8 cellular contexts compared by ENCODE assay signal in genomic region chr15:44736261-44736765, GRCh38. TPM values are rescaled to one million over a fixed set of nuclear protein-coding genes. Genes with fewer than 3 reads are reported as not detected.
A peak's percentile ranks its signal among the peaks of the same experiment; 100 is the strongest.
DNase-seq lines count a peak whose midpoint lies in the region; ATAC-seq and TF ChIP-seq lines count a peak whose summit lies in the region.

A gene with protein sequence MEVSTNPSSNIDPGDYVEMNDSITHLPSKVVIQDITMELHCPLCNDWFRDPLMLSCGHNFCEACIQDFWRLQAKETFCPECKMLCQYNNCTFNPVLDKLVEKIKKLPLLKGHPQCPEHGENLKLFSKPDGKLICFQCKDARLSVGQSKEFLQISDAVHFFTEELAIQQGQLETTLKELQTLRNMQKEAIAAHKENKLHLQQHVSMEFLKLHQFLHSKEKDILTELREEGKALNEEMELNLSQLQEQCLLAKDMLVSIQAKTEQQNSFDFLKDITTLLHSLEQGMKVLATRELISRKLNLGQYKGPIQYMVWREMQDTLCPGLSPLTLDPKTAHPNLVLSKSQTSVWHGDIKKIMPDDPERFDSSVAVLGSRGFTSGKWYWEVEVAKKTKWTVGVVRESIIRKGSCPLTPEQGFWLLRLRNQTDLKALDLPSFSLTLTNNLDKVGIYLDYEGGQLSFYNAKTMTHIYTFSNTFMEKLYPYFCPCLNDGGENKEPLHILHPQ (plus strand): TSS chr15:44736528. CDS start chr15:44736705, 177 bp downstream.

- no peak for TF ChIP-seq POLR2A in spleen (IDR thresholded peaks at IDR 0.05)

- H3K27ac ChIP-seq in spleen, result peak within 1 kb of the TSS; percentile 74 to 88 (median 82)

- H3K36me3 ChIP-seq in spleen, result peaks cover 0 to 13% (median 4%) of the 10 kb centered on the region in 6 donors

- H3K4me1 ChIP-seq in spleen, result peaks cover 20 to 78% (median 61%) of the 10 kb centered on the region in 6 donors

- TF ChIP-seq CTCF in spleen (IDR thresholded peaks at IDR 0.05 in 8 of 11, conservative IDR thresholded peaks at IDR 0.05 in 3 of 11), result no peak

- 50 to 62% (median 58%) methylated on average over 3 of the region's 3 CpGs for WGBS in spleen, 5 donors

- ATAC-seq in GM19025 (IDR thresholded peaks at IDR 0.05; ENCODE audit: low read depth, unreplicated experiment) (peak; percentile 49), Right ventricle myocardium superior (ENCODE audit: poor library complexity) (no peak), HG02623 (IDR thresholded peaks at IDR 0.05; ENCODE audit: unreplicated experiment) (no peak)

- no peaks in the 10 kb centered on the region for H3K27me3 ChIP-seq in spleen (replicated peaks in 1 of 7)

- DNase-seq in OCI-M1 (lab: John Stamatoyannopoulos, UW), result peak; percentile 64
- DNase-seq in Right ventricle myocardium superior, result no peak
- DNase-seq in spleen, result no peak
- no peak for DNase-seq in NCI-H345 (lab: John Stamatoyannopoulos, UW)
- DNase-seq in NCI-H2029 (lab: John Stamatoyannopoulos, UW), result no peak
- no peak for DNase-seq in activated CD4-positive, CD25-positive, alpha-beta regulatory T cell treated with anti-CD3 and anti-CD28 coated beads, Interleukin-2, amount 50 U/mL, for 72 hours

- intact Hi-C loops in Right ventricle myocardium superior (cut with DNase I) (loop anchor here (10.0 kb wide), 1 partner anchor 142 kb away; no protein-coding TSS in a partner anchor), spleen (cut with DNase I; ENCODE audit: low total_unique reads) (loop anchor here (5.0 kb wide), 1 partner anchor 74 kb away; the partner anchor contains the start of gene SPG11)

- H3K9me3 ChIP-seq in spleen, result no peaks in the 10 kb centered on the region

- peak within 1 kb of the TSS in 2 of 8 donors; percentile 3 to 49 for H3K4me3 ChIP-seq in spleen

RNA-seq across cellular contexts. Expression of the gene that starts here (rescaled TPM):
- 53.9 TPM for total RNA-seq in Right ventricle myocardium superior
- 10 to 100 TPM; 24.7 to 54.9 (median 46.9) TPM for total RNA-seq in spleen
- 10 to 100 TPM; 16.4 to 44.5 (median 22.3) TPM for polyA plus RNA-seq in spleen
